ENCODE assay signal across 32 cellular contexts in genomic region chr22:49188591-49188990, GRCh38.
"Had no signal": no experiment of that assay in that cellular context is flagged by ENCODE, and none has a peak within 500 bp of the region (broad histone marks: within the 10 kb centered on the region; RNA-seq: fewer than 3 reads in every experiment).

No MANE protein-coding gene starts in this region.

- H3K9me3 ChIP-seq: body of pancreas, esophagus muscularis mucosa, gastrocnemius medialis, heart left ventricle had no signal

- H3K36me3 ChIP-seq: esophagus muscularis mucosa, gastrocnemius medialis, heart left ventricle had no signal

- H3K4me3 ChIP-seq: body of pancreas, esophagus muscularis mucosa, gastrocnemius medialis, heart left ventricle had no signal

- H3K27ac Mint-ChIP-seq: activated CD4-positive, alpha-beta memory T cell treated with anti-CD3 and anti-CD28 coated beads for 36 hours; activated CD4-positive, alpha-beta T cell treated with anti-CD3 and anti-CD28 coated beads, Interleukin-2, amount 10 ng/mL, durations not matched to agents 24 days and 14 days; activated CD8-positive, alpha-beta memory T cell treated with anti-CD3 and anti-CD28 coated beads, Interleukin-2, amount 10 ng/mL, durations not matched to agents 7 days and 5 days; activated CD8-positive, alpha-beta T cell treated with anti-CD3 and anti-CD28 coated beads, Interleukin-2, amount 10 ng/mL, durations not matched to agents 7 days and 5 days; activated naive CD8-positive, alpha-beta T cell; activated T-helper 1 cell treated with anti-CD3 and anti-CD28 coated beads, Interleukin-12 subunit alpha, Interleukin-12 subunit beta, Interleukin-2, Interleukin-4 antibody, amounts not matched to agents 30 ng/mL and 10 ng/mL and 1 ng/mL, durations not matched to agents 14 hours and 24 hours and 36 hours; effector memory CD8-positive, alpha-beta T cell had no signal

- H3K27me3 Mint-ChIP-seq: activated CD4-positive, alpha-beta T cell treated with anti-CD3 and anti-CD28 coated beads, Interleukin-2, amount 10 ng/mL, durations not matched to agents 24 days and 14 days; activated CD8-positive, alpha-beta memory T cell treated with anti-CD3 and anti-CD28 coated beads, Interleukin-2, amount 10 ng/mL, durations not matched to agents 7 days and 5 days had no signal

- H3K9me3 Mint-ChIP-seq: activated CD4-positive, alpha-beta memory T cell treated with anti-CD3 and anti-CD28 coated beads for 36 hours; activated T-helper 1 cell treated with anti-CD3 and anti-CD28 coated beads, Interleukin-12 subunit alpha, Interleukin-12 subunit beta, Interleukin-2, Interleukin-4 antibody, amounts not matched to agents 30 ng/mL and 10 ng/mL and 1 ng/mL, durations not matched to agents 14 hours and 24 hours and 36 hours had no signal

- H3K4me1 ChIP-seq: foreskin keratinocyte, gastrocnemius medialis had no signal

- H3K4me1 Mint-ChIP-seq: activated CD4-positive, alpha-beta T cell treated with anti-CD3 and anti-CD28 coated beads for 36 hours; activated CD4-positive, alpha-beta T cell treated with anti-CD3 and anti-CD28 coated beads, Interleukin-2, amount 10 ng/mL, durations not matched to agents 24 days and 14 days; activated CD8-positive, alpha-beta memory T cell treated with anti-CD3 and anti-CD28 coated beads, Interleukin-2, amount 10 ng/mL, durations not matched to agents 7 days and 5 days had no signal

- H3K36me3 Mint-ChIP-seq: activated CD4-positive, alpha-beta memory T cell treated with anti-CD3 and anti-CD28 coated beads for 36 hours; activated CD8-positive, alpha-beta memory T cell treated with anti-CD3 and anti-CD28 coated beads, Interleukin-2, amount 10 ng/mL, durations not matched to agents 7 days and 5 days; activated naive CD8-positive, alpha-beta T cell had no signal

- H3K27ac ChIP-seq: body of pancreas, esophagus muscularis mucosa, foreskin keratinocyte, gastrocnemius medialis, heart left ventricle had no signal

- ATAC-seq: activated CD4-positive, alpha-beta T cell treated with anti-CD3 and anti-CD28 coated beads for 36 hours; activated CD8-positive, alpha-beta memory T cell treated with anti-CD3 and anti-CD28 coated beads, Interleukin-2, amount 10 ng/mL, durations not matched to agents 7 days and 5 days; activated CD8-positive, alpha-beta T cell treated with anti-CD3 and anti-CD28 coated beads, Interleukin-2, amount 10 ng/mL, durations not matched to agents 7 days and 5 days; body of pancreas; effector memory CD8-positive, alpha-beta T cell; foreskin keratinocyte; gastrocnemius medialis; heart left ventricle had no signal

- H3K27me3 ChIP-seq: body of pancreas, foreskin keratinocyte had no signal

- DNase-seq: activated CD4-positive, alpha-beta memory T cell treated with anti-CD3 and anti-CD28 coated beads for 36 hours; activated CD4-positive, alpha-beta T cell treated with anti-CD3 and anti-CD28 coated beads for 36 hours; activated CD4-positive, alpha-beta T cell treated with anti-CD3 and anti-CD28 coated beads, Interleukin-2, amount 10 ng/mL, durations not matched to agents 24 days and 14 days; activated CD4-positive, CD25-positive, alpha-beta regulatory T cell; activated CD4-positive, CD25-positive, alpha-beta regulatory T cell treated with anti-CD3 and anti-CD28 coated beads, Interleukin-2, amount 50 U/mL, for 72 hours; activated CD8-positive, alpha-beta memory T cell treated with anti-CD3 and anti-CD28 coated beads, Interleukin-2, amount 10 ng/mL, durations not matched to agents 7 days and 5 days; activated CD8-positive, alpha-beta memory T cell treated with anti-CD3 and anti-CD28 coated beads, Interleukin-2, amount 50 U/mL, for 4 hours; activated CD8-positive, alpha-beta T cell treated with anti-CD3 and anti-CD28 coated beads, Interleukin-2, amount 10 ng/mL, durations not matched to agents 7 days and 5 days; activated effector memory CD4-positive, alpha-beta T cell treated with Interleukin-2 at 50 U/mL for 16 hours; activated gamma-delta T cell treated with Interleukin-2 at 50 U/mL for 16 hours; activated naive CD4-positive, alpha-beta T cell treated with anti-CD3 and anti-CD28 coated beads, Interleukin-2, amount 50 U/mL, for 16 hours; activated naive CD4-positive, alpha-beta T cell treated with Interleukin-2 at 50 U/mL for 16 hours; activated T-cell treated with anti-CD3 and anti-CD28 coated beads, Interleukin-2, amount 50 U/mL, for 1 hour; activated T-cell treated with anti-CD3 and anti-CD28 coated beads, Interleukin-2, amount 50 U/mL, for 48 hours; amniotic stem cell; aorta; body of pancreas; central memory CD4-positive, alpha-beta T cell; cerebellar nuclear complex; cortex of kidney; dermis blood vessel endothelial cell; effector CD4-positive, alpha-beta T cell; effector memory CD8-positive, alpha-beta T cell; erythroblast; foreskin keratinocyte; gastrocnemius medialis; glutamatergic neuron; heart left ventricle; T-helper 2 cell had no signal

- H3K4me3 Mint-ChIP-seq: activated CD4-positive, alpha-beta memory T cell treated with anti-CD3 and anti-CD28 coated beads for 36 hours; activated CD4-positive, alpha-beta T cell treated with anti-CD3 and anti-CD28 coated beads for 36 hours; activated CD4-positive, alpha-beta T cell treated with anti-CD3 and anti-CD28 coated beads, Interleukin-2, amount 10 ng/mL, durations not matched to agents 24 days and 14 days; activated CD8-positive, alpha-beta memory T cell treated with anti-CD3 and anti-CD28 coated beads, Interleukin-2, amount 10 ng/mL, durations not matched to agents 7 days and 5 days; activated CD8-positive, alpha-beta T cell treated with anti-CD3 and anti-CD28 coated beads, Interleukin-2, amount 10 ng/mL, durations not matched to agents 7 days and 5 days; activated naive CD8-positive, alpha-beta T cell; activated T-helper 1 cell treated with anti-CD3 and anti-CD28 coated beads, Interleukin-12 subunit alpha, Interleukin-12 subunit beta, Interleukin-2, Interleukin-4 antibody, amounts not matched to agents 30 ng/mL and 10 ng/mL and 1 ng/mL, durations not matched to agents 14 hours and 24 hours and 36 hours; effector memory CD8-positive, alpha-beta T cell had no signal
